ENCODE assay signal across 16 cellular contexts in genomic region chr20:39358052-39358451, GRCh38.
A peak's percentile ranks its signal among the peaks of the same experiment; 100 is the strongest.
DNase-seq lines count a peak whose midpoint lies in the region; ATAC-seq and TF ChIP-seq lines count a peak whose summit lies in the region.
"Had no signal": no experiment of that assay in that cellular context is flagged by ENCODE, and none has a peak within 500 bp of the region (broad histone marks: within the 10 kb centered on the region; RNA-seq: fewer than 3 reads in every experiment).

No MANE protein-coding gene starts in this region.

- H3K9me3 Mint-ChIP-seq in glutamatergic neuron (ENCODE audit: unreplicated experiment) = no peaks in the 10 kb centered on the region
- H3K9me3 Mint-ChIP-seq: activated naive CD8-positive, alpha-beta T cell treated with anti-CD3 and anti-CD28 coated beads, Interleukin-2, amount 50 U/mL, for 24 hours; IgD-negative memory B cell; T-helper 1 cell treated with Interleukin-12 subunit alpha and Interleukin-12 subunit beta and Interleukin-4 antibody, amounts not matched to agents 30 μg/mL and 1 μg/mL, for 36 hours had no signal

- H3K27me3 ChIP-seq in muscle layer of duodenum (ENCODE audit: low read depth, low read length) = no peaks in the 10 kb centered on the region

- DNase-seq in RPMI7951 (ENCODE audit: low read depth) (peak; percentile 9), glutamatergic neuron (no peak), NAMALWA (ENCODE audit: low spot score) (no peak)
- DNase-seq: activated CD8-positive, alpha-beta memory T cell treated with anti-CD3 and anti-CD28 coated beads for 24 hours; activated naive CD8-positive, alpha-beta T cell treated with anti-CD3 and anti-CD28 coated beads, Interleukin-2, amount 50 U/mL, for 24 hours; CD4-positive, alpha-beta memory T cell; NCI-H2029; nucleus accumbens; stimulated activated naive CD4-positive, alpha-beta T cell treated with Interleukin-2 at 50 U/mL for 16 hours had no signal

- H3K4me3 ChIP-seq in muscle layer of duodenum (ENCODE audit: low read depth in 1 of 2, low read length in 2 of 2) = no peak overlapping the region

- H3K27ac ChIP-seq in muscle layer of duodenum (ENCODE audit: low read length) = peak overlapping the region; percentile 18

- H3K36me3 Mint-ChIP-seq in glutamatergic neuron (ENCODE audit: unreplicated experiment) = no peaks in the 10 kb centered on the region
- H3K36me3 Mint-ChIP-seq: CD4-positive, alpha-beta memory T cell; IgD-negative memory B cell had no signal

- no peak for TF ChIP-seq CTCF in glutamatergic neuron (IDR thresholded peaks at IDR 0.05; ENCODE audit: partially characterized antibody, unreplicated experiment)

- no peaks in the 10 kb centered on the region for H3K9me3 ChIP-seq in muscle layer of duodenum (ENCODE audit: control insufficient read depth in 1 of 2, low read length in 2 of 2)

- no peak overlapping the region for H3K27ac Mint-ChIP-seq in glutamatergic neuron (ENCODE audit: unreplicated experiment)
- H3K27ac Mint-ChIP-seq: activated naive CD8-positive, alpha-beta T cell treated with anti-CD3 and anti-CD28 coated beads, Interleukin-2, amount 50 U/mL, for 24 hours; CD4-positive, alpha-beta memory T cell; IgD-negative memory B cell; T-helper 1 cell treated with Interleukin-12 subunit alpha and Interleukin-12 subunit beta and Interleukin-4 antibody, amounts not matched to agents 30 μg/mL and 1 μg/mL, for 36 hours had no signal

- ATAC-seq in GM18502 (IDR thresholded peaks at IDR 0.05; ENCODE audit: poor library complexity, unreplicated experiment) = peak; percentile 76
- ATAC-seq in HG02642 (IDR thresholded peaks at IDR 0.05; ENCODE audit: poor library complexity, unreplicated experiment) = peak; percentile 74
- ATAC-seq in GM21423 (IDR thresholded peaks at IDR 0.05; ENCODE audit: unreplicated experiment) = no peak
- no peak for ATAC-seq in GM21515 (IDR thresholded peaks at IDR 0.05; ENCODE audit: unreplicated experiment)
- ATAC-seq: activated naive CD8-positive, alpha-beta T cell treated with anti-CD3 and anti-CD28 coated beads, Interleukin-2, amount 50 U/mL, for 24 hours had no signal

- no peaks in the 10 kb centered on the region for H3K27me3 Mint-ChIP-seq in glutamatergic neuron (ENCODE audit: unreplicated experiment)
- H3K27me3 Mint-ChIP-seq: IgD-negative memory B cell had no signal

- H3K4me1 Mint-ChIP-seq in glutamatergic neuron (ENCODE audit: low read depth, unreplicated experiment) = no peaks in the 10 kb centered on the region
- H3K4me1 Mint-ChIP-seq: activated naive CD8-positive, alpha-beta T cell treated with anti-CD3 and anti-CD28 coated beads, Interleukin-2, amount 50 U/mL, for 24 hours; CD4-positive, alpha-beta memory T cell had no signal

- H3K4me3 Mint-ChIP-seq in glutamatergic neuron (ENCODE audit: unreplicated experiment) = no peak overlapping the region
- H3K4me3 Mint-ChIP-seq: activated naive CD8-positive, alpha-beta T cell treated with anti-CD3 and anti-CD28 coated beads, Interleukin-2, amount 50 U/mL, for 24 hours; CD4-positive, alpha-beta memory T cell; IgD-negative memory B cell; T-helper 1 cell treated with Interleukin-12 subunit alpha and Interleukin-12 subunit beta and Interleukin-4 antibody, amounts not matched to agents 30 μg/mL and 1 μg/mL, for 36 hours had no signal

- H3K4me1 ChIP-seq in muscle layer of duodenum (ENCODE audit: control insufficient read depth in 1 of 2, insufficient read depth in 2 of 2, low read length in 2 of 2) = no peaks in the 10 kb centered on the region

- H3K36me3 ChIP-seq in muscle layer of duodenum (ENCODE audit: control insufficient read depth in 1 of 2, insufficient read depth in 2 of 2, low read length in 2 of 2) = no peaks in the 10 kb centered on the region

Comparison
In these comparisons a context has a peak if more than half of its experiments do, and no peak if none do; other contexts are left out.
1. ATAC-seq: peak in GM18502 (single experiment) and HG02642 (single experiment); none in GM21423 (single experiment) and GM21515 (single experiment).